ENCODE assay signal across 8 cellular contexts in genomic region chr1:222466150-222466865, GRCh38.
DNase-seq lines count a peak whose midpoint lies in the region; ATAC-seq, FAIRE-seq and TF ChIP-seq lines count a peak whose summit lies in the region.
"Had no signal": no experiment of that assay in that cellular context is flagged by ENCODE, and none has a peak within 500 bp of the region (broad histone marks: within the 10 kb centered on the region; RNA-seq: fewer than 3 reads in every experiment).

No MANE protein-coding gene starts in this region.

- H3K9ac ChIP-seq in GM23248, result peak overlapping the region; percentile 93
- no peak overlapping the region for H3K9ac ChIP-seq in SU-DHL-6 (ENCODE audit: low read length)
- peak overlapping the region; percentile 90 for H3K9ac ChIP-seq in HepG2 (ENCODE audit: insufficient read depth, low read depth, low read length)

- H3K9me2 ChIP-seq in GM23248 (ENCODE audit: insufficient read depth) (no peaks in the 10 kb centered on the region), SU-DHL-6 (replicated peaks; ENCODE audit: insufficient read depth, low read length) (no peaks in the 10 kb centered on the region)

- WGBS in GM23248 (ENCODE audit: low coverage in 1 of 2, low lambda C conversion rate in 2 of 2, missing lambda C conversion rate in 2 of 2), 2 experiments, result 90 to 91% methylated on average over 8 of the region's 8 CpGs
- 72% methylated on average over 8 of the region's 8 CpGs for WGBS in HepG2 (ENCODE audit: low lambda C conversion rate)

- no TSS peak for BruUV-seq in HepG2 (replicated peaks; lab: Mats Ljungman, UMichigan)

- H3K4me1 ChIP-seq in GM23248 (ENCODE audit: insufficient read depth) (0 out of 2 replicates have a peak, but pooled peaks cover 11% of the 10 kb centered on the region), HepG2 (ENCODE audit: insufficient read depth, low read length) (peaks cover 42% of the 10 kb centered on the region)

- POLR2A ChIA-PET in HepG2 (lab: Yijun Ruan, JAX), result interaction anchor here (0.7 to 2.3 kb wide), 8 partner anchors 11 to 247 kb away, joined by 3 to 10 read pairs (median 4); partner anchors contain the start of gene TAF1A

- H2AFZ ChIP-seq in GM23248, result 0 out of 2 replicates have a peak overlapping the region, but pooled peaks have one; percentile 30
- H2AFZ ChIP-seq in SU-DHL-6 (ENCODE audit: low read depth, low read length, severe bottlenecking), result no peak overlapping the region
- no peak overlapping the region for H2AFZ ChIP-seq in HepG2 (ENCODE audit: low read length)

- H4K20me1 ChIP-seq in GM23248 (ENCODE audit: insufficient read depth) (no peaks in the 10 kb centered on the region), SU-DHL-6 (ENCODE audit: low read depth, low read length) (no peaks in the 10 kb centered on the region), HepG2 (ENCODE audit: insufficient read depth, low read length) (no peaks in the 10 kb centered on the region)

- H3K79me2 ChIP-seq in GM23248 (ENCODE audit: insufficient read depth) (no peaks in the 10 kb centered on the region), SU-DHL-6 (ENCODE audit: insufficient read depth, low read length) (no peaks in the 10 kb centered on the region), HepG2 (ENCODE audit: insufficient read depth, low read length) (no peaks in the 10 kb centered on the region)

- ATAC-seq in HepG2 (peak; percentile 14; the same call in 1 of the 3 replicates), HG03139 (IDR thresholded peaks at IDR 0.05; ENCODE audit: unreplicated experiment) (no peak), GM21381 (IDR thresholded peaks at IDR 0.05; ENCODE audit: unreplicated experiment) (no peak)

- DNase-seq in GM23248 (peak; percentile 2), HepG2 (ENCODE audit: low spot score) (peak; percentile 66), superior temporal gyrus (ENCODE audit: extremely low spot score) (peak; percentile 14)
- no peak for DNase-seq in effector CD4-positive, alpha-beta T cell

- H3K27me3 ChIP-seq in GM23248 (replicated peaks; ENCODE audit: insufficient read depth) (no peaks in the 10 kb centered on the region), SU-DHL-6 (ENCODE audit: low read length) (no peaks in the 10 kb centered on the region), HepG2 (ENCODE audit: control insufficient read depth in 1 of 2, insufficient read depth in 2 of 2, low read length in 2 of 2) (no peaks in the 10 kb centered on the region)

- peak overlapping the region; percentile 98 for H3K27ac ChIP-seq in GM23248
- no peak overlapping the region for H3K27ac ChIP-seq in SU-DHL-6 (ENCODE audit: low read depth, low read length)
- H3K27ac ChIP-seq in HepG2 (ENCODE audit: extremely low read length, insufficient read depth, low read length), result peak overlapping the region; percentile 99

- H3K4me3 ChIP-seq in GM23248 (no peak overlapping the region), SU-DHL-6 (ENCODE audit: insufficient read depth, low read length, poor library complexity, severe bottlenecking) (no peak overlapping the region), HepG2 (replicated peaks in 1 of 3; ENCODE audit: insufficient read depth in 1 of 3, low read depth in 2 of 3, low read length in 3 of 3) (peak overlapping the region in 2 of 3 experiments; percentile 54 to 81; a peak in 3 of 6 replicates)

- intact Hi-C loops in HepG2 (cut with micrococcal nuclease; ENCODE audit: unreplicated experiment), result loop anchor here (10.0 kb wide), 1 partner anchor 722 kb away; the partner anchor contains the start of gene DUSP10

- H3F3A ChIP-seq in GM23248 (ENCODE audit: insufficient read depth) (peaks cover 7% of the 10 kb centered on the region; the same call in 1 of the 2 replicates), SU-DHL-6 (ENCODE audit: insufficient read depth) (no peaks in the 10 kb centered on the region)

- in situ Hi-C loops in GM23248 (cut with MboI), result loop anchor here (10.0 kb wide), 1 partner anchor 168 kb away; no protein-coding TSS in a partner anchor
- in situ Hi-C loops in HepG2 (cut with HindIII; ENCODE audit: extremely low pct_ligation_motif_present, low pct_unique_long_range_greater_than_20kb), result loop anchor here (5.0 to 25.0 kb wide), 4 partner anchors 166 to 722 kb away; partner anchors contain the start of genes AIDA, BROX and DUSP10

- no peak for TF ChIP-seq RAD21 in HepG2 (CRISPR knock-in tag; IDR thresholded peaks at IDR 0.05)

- no peak for TF ChIP-seq CTCF in SU-DHL-6 (IDR thresholded peaks at IDR 0.05; ENCODE audit: insufficient read depth, low read length, poor library complexity, severe bottlenecking)
- no peak for TF ChIP-seq CTCF in HepG2 (CRISPR knock-in tag; IDR thresholded peaks at IDR 0.05)

- H3K36me3 ChIP-seq in GM23248 (ENCODE audit: low read depth) (no peaks in the 10 kb centered on the region), SU-DHL-6 (ENCODE audit: low read length) (no peaks in the 10 kb centered on the region), HepG2 (replicated peaks in 1 of 2; ENCODE audit: control insufficient read depth in 1 of 2, insufficient read depth in 2 of 2, low read length in 2 of 2) (no peaks in the 10 kb centered on the region)

- TF ChIP-seq EP300 in HepG2 (IDR thresholded peaks at IDR 0.05; ENCODE audit: low read depth in 2 of 2, low read length in 2 of 2) (peak in 1 of 2 experiments; percentile 54; a peak in 1 of 4 replicates), HepG2 (CRISPR knock-in tag; IDR thresholded peaks at IDR 0.05; ENCODE audit: borderline replicate concordance) (no peak)

- H3K4me2 ChIP-seq in GM23248 (ENCODE audit: unreplicated experiment), result peak overlapping the region; percentile 79
- H3K4me2 ChIP-seq in SU-DHL-6 (ENCODE audit: low read depth, low read length, poor library complexity, severe bottlenecking), result peak overlapping the region; percentile 60
- H3K4me2 ChIP-seq in HepG2 (ENCODE audit: low read depth, low read length), result peak overlapping the region; percentile 89

- TF ChIP-seq POLR2A in HepG2 (IDR thresholded peaks at IDR 0.05; ENCODE audit: insufficient read depth in 1 of 2, low read depth in 2 of 2, low read length in 2 of 2), result no peak

- H3K9me3 ChIP-seq in GM23248 (ENCODE audit: low read depth) (no peaks in the 10 kb centered on the region), SU-DHL-6 (ENCODE audit: insufficient read depth, low read length) (no peaks in the 10 kb centered on the region), HepG2 (ENCODE audit: low read length) (no peaks in the 10 kb centered on the region)

- FAIRE-seq in HepG2 (lab: Jason Lieb, UNC), result peak; percentile 61
- FAIRE-seq: bronchial epithelial cell had no signal

- CTCF ChIA-PET in HepG2 (lab: Yijun Ruan, JAX; ENCODE audit: low intra/inter-chr PET ratio, low total read pairs), result interaction anchor here (2.5 kb wide), 1 partner anchor 167 kb away, joined by 44 read pairs; no protein-coding TSS in a partner anchor

TF ChIP-seq in HepG2, 621 proteins besides CTCF, POLR2A, EP300 and RAD21 (continues in another document):
- TF ChIP-seq FOXA3 (CRISPR knock-in tag; IDR thresholded peaks at IDR 0.05) (peak; percentile 77), GATAD2A (CRISPR knock-in tag; IDR thresholded peaks at IDR 0.05) (peak; percentile 64), ZNF331 (CRISPR knock-in tag; IDR thresholded peaks at IDR 0.05) (peak; percentile 36; the same call in 1 of the 2 replicates), SMAD9 (CRISPR knock-in tag; IDR thresholded peaks at IDR 0.05) (no peak), TSC22D2 (CRISPR knock-in tag; IDR thresholded peaks at IDR 0.05; ENCODE audit: borderline replicate concordance) (no peak), ELK4 (CRISPR knock-in tag; IDR thresholded peaks at IDR 0.05; ENCODE audit: borderline replicate concordance) (no peak), ZFP90 (CRISPR knock-in tag; IDR thresholded peaks at IDR 0.05; ENCODE audit: borderline replicate concordance) (no peak), AGO2 (optimal IDR thresholded peaks at IDR 0.05; ENCODE audit: low read depth, low read length) (no peak), PITX1 (CRISPR knock-in tag; IDR thresholded peaks at IDR 0.05) (0 out of 2 replicates have a peak, but pooled peaks have one; percentile 14), ZNF598 (CRISPR knock-in tag; IDR thresholded peaks at IDR 0.05; ENCODE audit: borderline replicate concordance) (no peak), MED13 (CRISPR knock-in tag; IDR thresholded peaks at IDR 0.05) (0 out of 2 replicates have a peak, but pooled peaks have one; percentile 14), PHF20 (CRISPR knock-in tag; IDR thresholded peaks at IDR 0.05) (no peak)
- TF ChIP-seq, protein P1, sequence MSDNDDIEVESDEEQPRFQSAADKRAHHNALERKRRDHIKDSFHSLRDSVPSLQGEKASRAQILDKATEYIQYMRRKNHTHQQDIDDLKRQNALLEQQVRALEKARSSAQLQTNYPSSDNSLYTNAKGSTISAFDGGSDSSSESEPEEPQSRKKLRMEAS (IDR thresholded peaks at IDR 0.05), result no peak
- TF ChIP-seq, protein P2, sequence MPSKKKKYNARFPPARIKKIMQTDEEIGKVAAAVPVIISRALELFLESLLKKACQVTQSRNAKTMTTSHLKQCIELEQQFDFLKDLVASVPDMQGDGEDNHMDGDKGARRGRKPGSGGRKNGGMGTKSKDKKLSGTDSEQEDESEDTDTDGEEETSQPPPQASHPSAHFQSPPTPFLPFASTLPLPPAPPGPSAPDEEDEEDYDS (CRISPR knock-in tag; IDR thresholded peaks at IDR 0.05), result no peak
- TF ChIP-seq, protein P3, sequence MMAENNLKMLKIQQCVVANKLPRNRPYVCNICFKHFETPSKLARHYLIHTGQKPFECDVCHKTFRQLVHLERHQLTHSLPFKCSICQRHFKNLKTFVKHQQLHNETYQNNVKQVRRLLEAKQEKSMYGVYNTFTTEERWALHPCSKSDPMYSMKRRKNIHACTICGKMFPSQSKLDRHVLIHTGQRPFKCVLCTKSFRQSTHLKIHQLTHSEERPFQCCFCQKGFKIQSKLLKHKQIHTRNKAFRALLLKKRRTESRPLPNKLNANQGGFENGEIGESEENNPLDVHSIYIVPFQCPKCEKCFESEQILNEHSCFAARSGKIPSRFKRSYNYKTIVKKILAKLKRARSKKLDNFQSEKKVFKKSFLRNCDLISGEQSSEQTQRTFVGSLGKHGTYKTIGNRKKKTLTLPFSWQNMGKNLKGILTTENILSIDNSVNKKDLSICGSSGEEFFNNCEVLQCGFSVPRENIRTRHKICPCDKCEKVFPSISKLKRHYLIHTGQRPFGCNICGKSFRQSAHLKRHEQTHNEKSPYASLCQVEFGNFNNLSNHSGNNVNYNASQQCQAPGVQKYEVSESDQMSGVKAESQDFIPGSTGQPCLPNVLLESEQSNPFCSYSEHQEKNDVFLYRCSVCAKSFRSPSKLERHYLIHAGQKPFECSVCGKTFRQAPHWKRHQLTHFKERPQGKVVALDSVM (CRISPR knock-in tag; IDR thresholded peaks at IDR 0.05), result peak; percentile 43; the same call in 1 of the 2 replicates

Comparison
In these comparisons a context has a peak if more than half of its experiments do, and no peak if none do; other contexts are left out.
1. H3K4me3 ChIP-seq: peak in HepG2 (2 of 3); none in GM23248 (single experiment) and SU-DHL-6 (single experiment).
2. Peak in every context shown above with its lines, with median percentiles within 50 percentile points of each other: H3K4me2 ChIP-seq.